In the genomic region with DNA sequence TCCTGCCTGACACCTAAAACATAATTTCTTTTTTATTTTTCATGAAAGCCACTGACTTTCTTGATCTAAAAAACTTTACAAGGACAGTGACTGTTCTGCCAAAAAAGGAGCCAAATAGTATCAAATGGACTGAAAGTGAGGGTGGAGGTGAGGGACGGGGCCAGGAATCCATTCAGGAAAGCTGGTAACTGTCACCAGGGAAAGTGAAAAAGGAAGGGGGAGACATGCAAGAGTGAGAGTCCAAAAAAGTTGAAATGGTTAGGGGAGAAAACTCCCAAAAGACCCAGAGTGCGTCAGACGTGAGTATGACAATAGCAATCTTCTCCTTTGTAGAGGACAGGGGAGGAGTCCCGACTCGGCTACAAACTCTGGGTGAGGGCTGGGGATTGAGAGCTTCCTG, we compare ENCODE assay signal across 8 cellular contexts. TPM values are rescaled to one million over a fixed set of nuclear protein-coding genes. Genes with fewer than 3 reads are reported as not detected.
"Had no signal": no experiment of that assay in that cellular context is flagged by ENCODE, and none has a peak within 500 bp of the region (broad histone marks: within the 10 kb centered on the region; RNA-seq: fewer than 3 reads in every experiment).

No MANE protein-coding gene starts in this region.

- H3K9me3 ChIP-seq: HAP-1 had no signal

- H3K4me1 ChIP-seq: HAP-1 had no signal

- DNase-seq: GM23248, GOT3, H7, H9, HCEC 1CT, HFFc6 had no signal

- H2AFZ ChIP-seq: GM23248 had no signal

- H3K4me2 ChIP-seq: GM23338 had no signal

- H3K36me3 ChIP-seq: HAP-1 had no signal

- H3K27ac ChIP-seq: GM23248 had no signal

- H3K4me3 ChIP-seq: GM23248, GM23338, HAP-1 had no signal

- H3K9ac ChIP-seq: GM23248 had no signal

RNA-seq across cellular contexts. Expression of a gene that starts 2.9 kb away (rescaled TPM):
- polyA plus RNA-seq: GM23248 had no signal

RNA-seq across cellular contexts. Expression of a gene that starts 7.5 kb away (rescaled TPM):
- polyA plus RNA-seq: GM23248 had no signal
